In genomic region chr10:11824825-11825224, GRCh38 we compare ENCODE assay signal across 13 cellular contexts. TPM values are rescaled to one million over a fixed set of nuclear protein-coding genes. Genes with fewer than 3 reads are reported as not detected.
DNase-seq lines count a peak whose midpoint lies in the region; ATAC-seq, FAIRE-seq and TF ChIP-seq lines count a peak whose summit lies in the region.
"Had no signal": no experiment of that assay in that cellular context is flagged by ENCODE, and none has a peak within 500 bp of the region (broad histone marks: within the 10 kb centered on the region; RNA-seq: fewer than 3 reads in every experiment).

No MANE protein-coding gene starts in this region.

- H3K27me3 ChIP-seq in K562 (ENCODE audit: control insufficient read depth in 2 of 2, insufficient read depth in 2 of 2, low read length in 2 of 2) (no peaks in the 10 kb centered on the region), smooth muscle cell (ENCODE audit: low read depth) (no peaks in the 10 kb centered on the region)

- H3K27ac Mint-ChIP-seq in activated naive CD4-positive, alpha-beta T cell treated with anti-CD3 and anti-CD28 coated beads, Interleukin-2, amount 10 ng/mL, durations not matched to agents 7 days and 5 days = no peak overlapping the region
- H3K27ac Mint-ChIP-seq: activated CD8-positive, alpha-beta memory T cell treated with anti-CD3 and anti-CD28 coated beads, Interleukin-2, amount 10 ng/mL, durations not matched to agents 7 days and 5 days had no signal

- DNase-seq in HUDEP-2 (lab: John Stamatoyannopoulos, UW; ENCODE audit: unreplicated experiment in 76 of 76) (peak in 56 of 76 experiments; percentile 3 to 77 (median 27)), K562 (ENCODE audit: extremely low read depth in 1 of 4, low spot score in 3 of 4) (peak; percentile 59 to 82 (median 69)), kidney tubule cell (ENCODE audit: low spot score) (peak; percentile 49), smooth muscle cell (lab: John Stamatoyannopoulos, UW; ENCODE audit: unreplicated experiment) (no peak), T-helper 2 cell (no peak), hepatic stellate cell (ENCODE audit: low spot score) (no peak)
- no peak for DNase-seq in activated naive CD4-positive, alpha-beta T cell treated with anti-CD3 and anti-CD28 coated beads, Interleukin-2, amount 10 ng/mL, durations not matched to agents 7 days and 5 days
- DNase-seq: activated CD8-positive, alpha-beta memory T cell treated with anti-CD3 and anti-CD28 coated beads, Interleukin-2, amount 10 ng/mL, durations not matched to agents 7 days and 5 days; amygdala; NCI-H1436; nucleus accumbens; T1000 had no signal

- no peaks in the 10 kb centered on the region for H3K36me3 ChIP-seq in K562 (ENCODE audit: control insufficient read depth, insufficient read depth, low read length)
- H3K36me3 ChIP-seq in smooth muscle cell (ENCODE audit: low read depth) = no peaks in the 10 kb centered on the region

- peaks cover 84% of the 10 kb centered on the region for H3K27me3 Mint-ChIP-seq in activated naive CD4-positive, alpha-beta T cell treated with anti-CD3 and anti-CD28 coated beads, Interleukin-2, amount 10 ng/mL, durations not matched to agents 7 days and 5 days

- H3F3A ChIP-seq in smooth muscle cell (ENCODE audit: low read depth) = no peaks in the 10 kb centered on the region

- H4K20me1 ChIP-seq in K562 (replicated peaks; ENCODE audit: control insufficient read depth, insufficient read depth, low read length) (peaks cover 8% of the 10 kb centered on the region), smooth muscle cell (ENCODE audit: low read depth) (no peaks in the 10 kb centered on the region)

- POLR2A ChIA-PET in K562 (lab: Yijun Ruan, JAX) = interaction anchor here (0.7 to 1.2 kb wide), 7 partner anchors 10 to 619 kb away, joined by 3 to 4 read pairs (median 3); no protein-coding TSS in a partner anchor

- in situ Hi-C loops in K562 (cut with MboI) = no loop called here

- peak; percentile 76 for FAIRE-seq in K562 (lab: Jason Lieb, UNC)

- CTCF ChIA-PET in K562 (lab: Yijun Ruan, JAX; ENCODE audit: low intra/inter-chr PET ratio) = no interaction called here
- CTCF ChIA-PET in activated naive CD4-positive, alpha-beta T cell treated with anti-CD3 and anti-CD28 coated beads, Interleukin-2, amount 10 ng/mL, durations not matched to agents 7 days and 5 days (lab: Charles Lee) = interaction anchor here (1.0 kb wide), 1 partner anchor 42 kb away, joined by 4 read pairs; no protein-coding TSS in a partner anchor

- H3K9ac ChIP-seq in K562 (ENCODE audit: insufficient read depth in 1 of 2, low read depth in 2 of 2, low read length in 2 of 2) (peak overlapping the region in 1 of 2 experiments; percentile 73; a peak in 1 of 4 replicates), smooth muscle cell (ENCODE audit: low read depth) (no peak overlapping the region)

- WGBS in K562 (ENCODE audit: insufficient coverage, low coverage, missing lambda C conversion rate) = 0% methylated on average over 11 of the region's 11 CpGs
- WGBS in smooth muscle cell (ENCODE audit: low lambda C conversion rate) = 66% methylated on average over 11 of the region's 11 CpGs

- intact Hi-C loops in K562 (cut with micrococcal nuclease) = no loop called here

- no peak overlapping the region for H3K27ac ChIP-seq in K562 (ENCODE audit: extremely low read depth, low read depth, low read length)
- H3K27ac ChIP-seq in smooth muscle cell (ENCODE audit: low read depth) = no peak overlapping the region

- peaks cover 14 to 18% of the 10 kb centered on the region in 2 experiments; a peak in 4 of 5 replicates for H3K4me1 ChIP-seq in K562 (replicated peaks in 1 of 2; ENCODE audit: control insufficient read depth in 2 of 2, insufficient read depth in 2 of 2, low read length in 2 of 2)
- peaks cover 2% of the 10 kb centered on the region for H3K4me1 ChIP-seq in smooth muscle cell (ENCODE audit: low read depth)

- H2AFZ ChIP-seq in K562 (ENCODE audit: low read depth, low read length) (0 out of 2 replicates have a peak overlapping the region, but pooled peaks have one; percentile 4), smooth muscle cell (ENCODE audit: low read depth) (no peak overlapping the region)

- H3K9me3 ChIP-seq in K562 (replicated peaks; ENCODE audit: control insufficient read depth, insufficient read depth, low read depth, low read length) (no peaks in the 10 kb centered on the region), smooth muscle cell (replicated peaks; ENCODE audit: low read depth) (no peaks in the 10 kb centered on the region)

- TF ChIP-seq CTCF in K562 (IDR thresholded peaks at IDR 0.05 in 2 of 3, conservative IDR thresholded peaks at IDR 0.05 in 1 of 3; ENCODE audit: insufficient read depth in 2 of 3, low read depth in 1 of 3, low read length in 3 of 3) (no peak), smooth muscle cell (IDR thresholded peaks at IDR 0.05; ENCODE audit: borderline replicate concordance, insufficient read depth, poor library complexity, severe bottlenecking) (no peak)

- H3K36me3 Mint-ChIP-seq in activated naive CD4-positive, alpha-beta T cell treated with anti-CD3 and anti-CD28 coated beads, Interleukin-2, amount 10 ng/mL, durations not matched to agents 7 days and 5 days = no peaks in the 10 kb centered on the region
- H3K36me3 Mint-ChIP-seq: activated CD8-positive, alpha-beta memory T cell treated with anti-CD3 and anti-CD28 coated beads, Interleukin-2, amount 10 ng/mL, durations not matched to agents 7 days and 5 days had no signal

- peak; percentile 38; the same call in 1 of the 2 replicates for TF ChIP-seq EP300 in K562 (IDR thresholded peaks at IDR 0.05; ENCODE audit: low read length)

- H3K9me3 Mint-ChIP-seq in activated naive CD4-positive, alpha-beta T cell treated with anti-CD3 and anti-CD28 coated beads, Interleukin-2, amount 10 ng/mL, durations not matched to agents 7 days and 5 days = no peaks in the 10 kb centered on the region

- no peak for TF ChIP-seq RAD21 in K562 (CRISPR knock-in tag; conservative IDR thresholded peaks at IDR 0.05 in 1 of 2, IDR thresholded peaks at IDR 0.05 in 1 of 2)

- ATAC-seq in K562 (peak; percentile 70), GM21367 (IDR thresholded peaks at IDR 0.05; ENCODE audit: unreplicated experiment) (no peak)
- ATAC-seq: activated CD8-positive, alpha-beta memory T cell treated with anti-CD3 and anti-CD28 coated beads, Interleukin-2, amount 10 ng/mL, durations not matched to agents 7 days and 5 days had no signal

- no peak for TF ChIP-seq POLR2A in K562 (conservative IDR thresholded peaks at IDR 0.05)

- H3K9me1 ChIP-seq in K562 (ENCODE audit: control insufficient read depth, insufficient read depth, low read length) = no peaks in the 10 kb centered on the region

- peaks cover 5% of the 10 kb centered on the region for H3K4me1 Mint-ChIP-seq in activated naive CD4-positive, alpha-beta T cell treated with anti-CD3 and anti-CD28 coated beads, Interleukin-2, amount 10 ng/mL, durations not matched to agents 7 days and 5 days

- no peak overlapping the region for H3K4me3 Mint-ChIP-seq in activated naive CD4-positive, alpha-beta T cell treated with anti-CD3 and anti-CD28 coated beads, Interleukin-2, amount 10 ng/mL, durations not matched to agents 7 days and 5 days

- H3K4me3 ChIP-seq in K562 (peak overlapping the region; percentile 68; the same call in 1 of the 2 replicates), smooth muscle cell (peak overlapping the region; percentile 83)

- BruUV-seq in K562 (replicated peaks; lab: Mats Ljungman, UMichigan) = no TSS peak

- H3K4me2 ChIP-seq in K562 (ENCODE audit: insufficient read depth, low read length) = peak overlapping the region; percentile 74
- H3K4me2 ChIP-seq in smooth muscle cell = peak overlapping the region; percentile 94

- peaks cover 30% of the 10 kb centered on the region; the same call in 2 of the 3 replicates for H3K79me2 ChIP-seq in K562 (ENCODE audit: control insufficient read depth, insufficient read depth, low read length)
- H3K79me2 ChIP-seq in smooth muscle cell (ENCODE audit: low read depth) = peaks cover 38% of the 10 kb centered on the region

TF ChIP-seq in K562, 482 proteins besides CTCF, POLR2A, EP300 and RAD21 (continues in another document):
- TF ChIP-seq SOX6 (IDR thresholded peaks at IDR 0.05) (peak; percentile 32; the same call in 1 of the 2 replicates), NCOR1 (IDR thresholded peaks at IDR 0.05) (peak; percentile 67), NFYB (IDR thresholded peaks at IDR 0.05; ENCODE audit: extremely low read depth, insufficient read length) (peak; percentile 57), SMARCA4 (IDR thresholded peaks at IDR 0.05) (peak; percentile 73), RCOR1 (IDR thresholded peaks at IDR 0.05; ENCODE audit: borderline replicate concordance in 1 of 2, low read depth in 2 of 2, low read length in 2 of 2) (peak in 1 of 2 experiments; percentile 81; a peak in 1 of 4 replicates), SRSF9 (IDR thresholded peaks at IDR 0.05; ENCODE audit: borderline replicate concordance, low read depth, low read length) (no peak)

RNA-seq across cellular contexts. Expression of gene PROSER2, which starts 1.7 kb away (rescaled TPM):
- total RNA-seq in K562 (2011; cell fraction: chromatin; rRNA removed; ENCODE audit: low replicate concordance) = 2.9 and 5.1 TPM in 2 replicates
- 4.3 and 5.7 TPM in 2 replicates for total RNA-seq in K562 (2011; cell fraction: nucleolus; rRNA removed)
- total RNA-seq in K562 (2011; cell fraction: nucleoplasm; rRNA removed) = 3.2 and 4.5 TPM in 2 replicates
- total RNA-seq in K562 (2014; rRNA removed) (14.8 and 18.2 TPM in 2 replicates), K562 (2014; rRNA removed; fragmentation: Illumina TruSeq; extraction: Trizol) (2.2 and 2.3 TPM in 2 replicates), K562 (2015; rRNA removed; fragmentation: Illumina TruSeq; extraction: Trizol) (1.4 and 1.7 TPM in 2 replicates), K562 (2021) (14.3 and 14.5 TPM in 2 replicates), smooth muscle cell (3.7 and 4.9 TPM in 2 replicates)
- polyA plus RNA-seq in K562 (2011; rRNA removed) (3.7 and 6.7 TPM in 2 replicates), K562 (2014; fragmentation: Illumina TruSeq; extraction: Trizol) (2.9 and 4.9 TPM in 2 replicates), K562 (2014; fragmentation: Nextera tagmentation; extraction: Ambion mirVana) (1 to 10 TPM in 1 of 2 experiments, under 1 TPM in 1; 0.62 to 1.3 TPM), K562 (2014; rRNA removed) (5.1 and 8.1 TPM in 2 replicates), smooth muscle cell (8.2 and 26.3 TPM in 2 replicates)
- 2.2 and 8.3 TPM in 2 replicates for polyA plus RNA-seq in K562 (2011; cell fraction: cytosol; rRNA removed)
- 4.4 and 6.0 TPM in 2 replicates for polyA plus RNA-seq in K562 (2011; cell fraction: nucleus; rRNA removed)
- 3.5 and 5.6 TPM in 2 replicates for polyA plus RNA-seq in K562 (2012)
- 3.2 TPM in 2 replicates for polyA minus RNA-seq in K562 (2011; rRNA and poly(A)+ RNA removed)
- 2.2 and 4.3 TPM in 2 replicates for polyA minus RNA-seq in K562 (2011; cell fraction: cytosol; rRNA and poly(A)+ RNA removed)
- 3.2 and 4.1 TPM in 2 replicates for polyA minus RNA-seq in K562 (2011; cell fraction: nucleus; rRNA and poly(A)+ RNA removed)

Comparison
In these comparisons a context has a peak if more than half of its experiments do, and no peak if none do; other contexts are left out.
1. DNase-seq: peak in HUDEP-2 (56 of 76), K562 (4 of 4) and kidney tubule cell (single experiment); none in smooth muscle cell (single experiment), T-helper 2 cell (0 of 5), hepatic stellate cell (single experiment) and activated naive CD4-positive, alpha-beta T cell treated with anti-CD3 and anti-CD28 coated beads, Interleukin-2, amount 10 ng/mL, durations not matched to agents 7 days and 5 days (single experiment).